ENCODE assay signal across 10 cellular contexts in genomic region chr10:33129181-33129928, GRCh38.
DNase-seq lines count a peak whose midpoint lies in the region; ATAC-seq, FAIRE-seq and TF ChIP-seq lines count a peak whose summit lies in the region.
"Had no signal": no experiment of that assay in that cellular context is flagged by ENCODE, and none has a peak within 500 bp of the region (broad histone marks: within the 10 kb centered on the region; RNA-seq: fewer than 3 reads in every experiment).

No MANE protein-coding gene starts in this region.

- WGBS in aorta, 2 donors: 63 to 75% methylated on average over 8 of the region's 8 CpGs

- ATAC-seq in aorta (ENCODE audit: low FRiP score) (peak; percentile 58), HG02885 (IDR thresholded peaks at IDR 0.05; ENCODE audit: poor library complexity, unreplicated experiment) (no peak), GM19397 (IDR thresholded peaks at IDR 0.05; ENCODE audit: unreplicated experiment) (no peak)

- no peaks in the 10 kb centered on the region for H3K9me3 Mint-ChIP-seq in activated naive CD4-positive, alpha-beta T cell treated with anti-CD3 and anti-CD28 coated beads, Interleukin-2, amount 50 U/mL, for 24 hours

- H3K27me3 Mint-ChIP-seq in activated naive CD4-positive, alpha-beta T cell treated with anti-CD3 and anti-CD28 coated beads, Interleukin-2, amount 50 U/mL, for 24 hours: no peaks in the 10 kb centered on the region

- no peaks in the 10 kb centered on the region for H3K4me1 ChIP-seq in aorta (ENCODE audit: control insufficient read depth in 1 of 2, insufficient read depth in 2 of 2, low read length in 2 of 2)

- no peaks in the 10 kb centered on the region for H3K9me3 ChIP-seq in aorta (ENCODE audit: control insufficient read depth, low read length)

- DNase-seq in activated naive CD4-positive, alpha-beta T cell treated with Interleukin-2 at 50 U/mL for 16 hours: no peak
- peak; percentile 90 for DNase-seq in bronchial epithelial cell (ENCODE audit: low read depth)
- DNase-seq in kidney glomerular epithelial cell (lab: John Stamatoyannopoulos, UW): peak; percentile 51
- DNase-seq in aorta: peak in 1 of 2 donors; percentile 71
- no peak for DNase-seq in COR-L47 (lab: John Stamatoyannopoulos, UW)

- intact Hi-C loops in aorta (cut with DNase I): no loop called here

- TF ChIP-seq CTCF in bronchial epithelial cell (IDR thresholded peaks at IDR 0.05; ENCODE audit: insufficient read depth, low read length, severe bottlenecking): no peak

- no peaks in the 10 kb centered on the region for H3K36me3 ChIP-seq in bronchial epithelial cell (ENCODE audit: control insufficient read depth, insufficient read depth, low read length)
- no peaks in the 10 kb centered on the region for H3K36me3 ChIP-seq in aorta (ENCODE audit: control insufficient read depth in 1 of 2, insufficient read depth in 2 of 2, low read length in 1 of 2)
- H3K36me3 ChIP-seq: BLaER1 treated with 17β-estradiol and CSF1 and Interleukin-3, amounts not matched to agents 10 nM and 100 nM had no signal

- H3K27ac Mint-ChIP-seq in activated naive CD4-positive, alpha-beta T cell treated with anti-CD3 and anti-CD28 coated beads, Interleukin-2, amount 50 U/mL, for 24 hours: peak overlapping the region; percentile 59

- peaks cover 78% of the 10 kb centered on the region for H3K4me1 Mint-ChIP-seq in activated naive CD4-positive, alpha-beta T cell treated with anti-CD3 and anti-CD28 coated beads, Interleukin-2, amount 50 U/mL, for 24 hours

- no peak overlapping the region for H3K27ac ChIP-seq in aorta (ENCODE audit: low read depth in 1 of 2, low read length in 2 of 2)
- H3K27ac ChIP-seq: BLaER1 treated with 17β-estradiol and CSF1 and Interleukin-3, amounts not matched to agents 10 nM and 100 nM had no signal

- peak; percentile 81 for FAIRE-seq in bronchial epithelial cell (lab: Jason Lieb, UNC)

- H3K27me3 ChIP-seq in bronchial epithelial cell (ENCODE audit: control insufficient read depth, insufficient read depth, low read length): no peaks in the 10 kb centered on the region
- H3K27me3 ChIP-seq in aorta (ENCODE audit: control insufficient read depth in 1 of 2, insufficient read depth in 2 of 2, low read length in 1 of 2): no peaks in the 10 kb centered on the region
- H3K27me3 ChIP-seq: BLaER1 treated with 17β-estradiol and CSF1 and Interleukin-3, amounts not matched to agents 10 nM and 100 nM had no signal

- no peak overlapping the region for H3K4me3 ChIP-seq in bronchial epithelial cell (ENCODE audit: low read depth, low read length)
- no peak overlapping the region for H3K4me3 ChIP-seq in aorta (ENCODE audit: low read length in 2 of 2)
- H3K4me3 ChIP-seq: BLaER1 treated with 17β-estradiol and CSF1 and Interleukin-3, amounts not matched to agents 10 nM and 100 nM had no signal

- no peak overlapping the region for H3K4me3 Mint-ChIP-seq in activated naive CD4-positive, alpha-beta T cell treated with anti-CD3 and anti-CD28 coated beads, Interleukin-2, amount 50 U/mL, for 24 hours
- H3K4me3 Mint-ChIP-seq: brain had no signal

- peaks cover 2% of the 10 kb centered on the region for H3K36me3 Mint-ChIP-seq in activated naive CD4-positive, alpha-beta T cell treated with anti-CD3 and anti-CD28 coated beads, Interleukin-2, amount 50 U/mL, for 24 hours
- H3K36me3 Mint-ChIP-seq: brain had no signal

Comparison
In these comparisons a context has a peak if more than half of its experiments do, and no peak if none do; other contexts are left out.
1. DNase-seq: peak in bronchial epithelial cell (single experiment) and kidney glomerular epithelial cell (single experiment); none in activated naive CD4-positive, alpha-beta T cell treated with Interleukin-2 at 50 U/mL for 16 hours (single experiment) and COR-L47 (single experiment).